Comparison of ENCODE assay signal across 20 cellular contexts in genomic region chr10:63498665-63499064, GRCh38.
"Had no signal": no experiment of that assay in that cellular context is flagged by ENCODE, and none has a peak within 500 bp of the region (broad histone marks: within the 10 kb centered on the region; RNA-seq: fewer than 3 reads in every experiment).

No MANE protein-coding gene starts in this region.

- H3K9me3 ChIP-seq: body of pancreas, colonic mucosa, thyroid gland, uterus had no signal

- H3K27ac ChIP-seq: body of pancreas, colonic mucosa, thyroid gland, uterus had no signal

- H3K36me3 ChIP-seq: colonic mucosa, thyroid gland, uterus had no signal

- H3K4me3 Mint-ChIP-seq: activated CD4-positive, alpha-beta T cell treated with anti-CD3 and anti-CD28 coated beads for 36 hours; activated naive CD8-positive, alpha-beta T cell treated with anti-CD3 and anti-CD28 coated beads, Interleukin-2, amount 10 ng/mL, durations not matched to agents 7 days and 5 days; nephron; stimulated activated naive B cell treated with anti-CD40 and anti-IgM and Interleukin-4, amounts not matched to agents 10 μg/mL and 1 μg/mL and 100 μg/mL, for 72 hours had no signal

- DNase-seq: activated CD4-positive, alpha-beta T cell treated with anti-CD3 and anti-CD28 coated beads for 36 hours; activated CD4-positive, alpha-beta T cell treated with anti-CD3 and anti-CD28 coated beads, Interleukin-2, amount 50 U/mL, for 48 hours; activated naive CD4-positive, alpha-beta T cell; activated naive CD8-positive, alpha-beta T cell treated with anti-CD3 and anti-CD28 coated beads, Interleukin-2, amount 10 ng/mL, durations not matched to agents 7 days and 5 days; body of pancreas; caudate nucleus; colonic mucosa; erythroblast; hypothalamus; midbrain; stimulated activated naive B cell treated with anti-CD40 and anti-IgM and Interleukin-4, amounts not matched to agents 10 μg/mL and 1 μg/mL and 100 μg/mL, for 72 hours; T-helper 2 cell; thyroid gland; uterus had no signal

- H3K9me3 Mint-ChIP-seq: activated naive CD8-positive, alpha-beta T cell treated with anti-CD3 and anti-CD28 coated beads, Interleukin-2, amount 10 ng/mL, durations not matched to agents 7 days and 5 days had no signal

- H3K27me3 Mint-ChIP-seq: activated CD4-positive, alpha-beta T cell treated with anti-CD3 and anti-CD28 coated beads for 36 hours; activated naive CD8-positive, alpha-beta T cell treated with anti-CD3 and anti-CD28 coated beads, Interleukin-2, amount 10 ng/mL, durations not matched to agents 7 days and 5 days; stimulated activated naive B cell treated with anti-CD40 and anti-IgM and Interleukin-4, amounts not matched to agents 10 μg/mL and 1 μg/mL and 100 μg/mL, for 72 hours had no signal

- H3K27me3 ChIP-seq: body of pancreas, colonic mucosa, thyroid gland, uterus had no signal

- FAIRE-seq: endometrium, frontal cortex, keratinocyte, TTC549 had no signal

- H3K4me1 ChIP-seq: body of pancreas, colonic mucosa had no signal

- ATAC-seq: activated CD4-positive, alpha-beta T cell treated with anti-CD3 and anti-CD28 coated beads for 36 hours; body of pancreas; stimulated activated naive B cell treated with anti-CD40 and anti-IgM and Interleukin-4, amounts not matched to agents 10 μg/mL and 1 μg/mL and 100 μg/mL, for 72 hours had no signal

- H3K27ac Mint-ChIP-seq: activated CD4-positive, alpha-beta T cell treated with anti-CD3 and anti-CD28 coated beads for 36 hours; activated naive CD8-positive, alpha-beta T cell treated with anti-CD3 and anti-CD28 coated beads, Interleukin-2, amount 10 ng/mL, durations not matched to agents 7 days and 5 days; nephron; stimulated activated naive B cell treated with anti-CD40 and anti-IgM and Interleukin-4, amounts not matched to agents 10 μg/mL and 1 μg/mL and 100 μg/mL, for 72 hours had no signal

- H3K4me3 ChIP-seq: body of pancreas, colonic mucosa, lung, thyroid gland, uterus had no signal
